Comparison of ENCODE assay signal across 9 cellular contexts in genomic region chr21:43343095-43343991, GRCh38.
A peak's percentile ranks its signal among the peaks of the same experiment; 100 is the strongest.
DNase-seq lines count a peak whose midpoint lies in the region; ATAC-seq and TF ChIP-seq lines count a peak whose summit lies in the region.
"Had no signal": no experiment of that assay in that cellular context is flagged by ENCODE, and none has a peak within 500 bp of the region (broad histone marks: within the 10 kb centered on the region; RNA-seq: fewer than 3 reads in every experiment).

No MANE protein-coding gene starts in this region.

- H3K9me3 ChIP-seq in KOPT-K1 (ENCODE audit: insufficient read depth, low read length, poor library complexity, severe bottlenecking), result no peaks in the 10 kb centered on the region
- H3K9me3 ChIP-seq in PC-3 (ENCODE audit: low read length), result no peaks in the 10 kb centered on the region
- H3K9me3 ChIP-seq in transverse colon, result no peaks in the 10 kb centered on the region
- no peaks in the 10 kb centered on the region for H3K9me3 ChIP-seq in SK-N-SH

- H3K27me3 ChIP-seq in PC-3 (ENCODE audit: low read length), result no peaks in the 10 kb centered on the region
- H3K27me3 ChIP-seq in transverse colon, result no peaks in the 10 kb centered on the region
- no peaks in the 10 kb centered on the region for H3K27me3 ChIP-seq in SK-N-SH (ENCODE audit: insufficient read depth)

- 66% methylated on average over 24 of the region's 26 CpGs; no CpG with 5 or more reads in 1 of the 2 donors for WGBS in transverse colon (ENCODE audit: low coverage in 1 of 2), 2 donors
- WGBS in SK-N-SH (ENCODE audit: low lambda C conversion rate), result 74% methylated on average over 11 of the region's 26 CpGs

- no peak for TF ChIP-seq RAD21 in SK-N-SH (IDR thresholded peaks at IDR 0.05; ENCODE audit: low read length)

- 0 out of 2 replicates have a peak, but pooled peaks have one; percentile 3 for ATAC-seq in PC-3
- ATAC-seq: activated CD8-positive, alpha-beta memory T cell treated with anti-CD3 and anti-CD28 coated beads, Interleukin-2, amount 10 ng/mL, durations not matched to agents 7 days and 5 days had no signal

- TF ChIP-seq CTCF in PC-3 (conservative IDR thresholded peaks at IDR 0.05; ENCODE audit: low read depth, low read length), result no peak
- peak in 1 of 5 experiments; percentile 9 for TF ChIP-seq CTCF in transverse colon (IDR thresholded peaks at IDR 0.05)
- no peak for TF ChIP-seq CTCF in SK-N-SH (IDR thresholded peaks at IDR 0.05)

- H3K9me2 ChIP-seq in PC-3 (replicated peaks; ENCODE audit: low read length), result no peaks in the 10 kb centered on the region
- H3K9me2 ChIP-seq in SK-N-SH, result no peaks in the 10 kb centered on the region

- H3K79me2 ChIP-seq in PC-3 (ENCODE audit: low read length) (no peaks in the 10 kb centered on the region), SK-N-SH (ENCODE audit: insufficient read depth) (no peaks in the 10 kb centered on the region)

- no peaks in the 10 kb centered on the region for H4K20me1 ChIP-seq in PC-3 (ENCODE audit: low read length)
- H4K20me1 ChIP-seq in SK-N-SH (ENCODE audit: insufficient read depth), result no peaks in the 10 kb centered on the region

- CTCF ChIA-PET in PC-3 (lab: Charles Lee), result no interaction called here
- CTCF ChIA-PET in SK-N-SH (lab: Yijun Ruan, JAX), result no interaction called here

- DNase-seq in PC-3 (peak; percentile 19), kidney glomerular epithelial cell (lab: John Stamatoyannopoulos, UW) (peak; percentile 73), transverse colon (peak; percentile 87), NCI-H1694 (lab: John Stamatoyannopoulos, UW) (no peak), SK-N-SH (no peak)
- no peak for DNase-seq in central memory CD4-positive, alpha-beta T cell
- DNase-seq: activated CD8-positive, alpha-beta memory T cell treated with anti-CD3 and anti-CD28 coated beads, Interleukin-2, amount 10 ng/mL, durations not matched to agents 7 days and 5 days; stimulated activated CD4-positive, alpha-beta T cell treated with anti-CD3 and anti-CD28 coated beads, Interleukin-4, amount 100 ng/mL, for 1 hour had no signal

- TF ChIP-seq POLR2A in transverse colon (IDR thresholded peaks at IDR 0.05), result peak; percentile 60

- no peaks in the 10 kb centered on the region for H3K36me3 ChIP-seq in KOPT-K1 (ENCODE audit: insufficient read depth, low read length)
- no peaks in the 10 kb centered on the region for H3K36me3 ChIP-seq in PC-3 (ENCODE audit: low read depth, low read length)
- no peaks in the 10 kb centered on the region for H3K36me3 ChIP-seq in transverse colon
- no peaks in the 10 kb centered on the region for H3K36me3 ChIP-seq in SK-N-SH (replicated peaks in 1 of 2; ENCODE audit: control insufficient read depth in 1 of 2, insufficient read depth in 2 of 2, low read length in 1 of 2)

- H3K4me3 ChIP-seq in PC-3 (ENCODE audit: low read length) (no peak overlapping the region), transverse colon (no peak overlapping the region), SK-N-SH (ENCODE audit: low read depth in 2 of 2, low read length in 1 of 2) (no peak overlapping the region)

- H3K9ac ChIP-seq in PC-3 (ENCODE audit: low read length) (no peak overlapping the region), SK-N-SH (no peak overlapping the region)

- no peaks in the 10 kb centered on the region for H3F3A ChIP-seq in PC-3 (ENCODE audit: low read length, unreplicated experiment)
- no peaks in the 10 kb centered on the region for H3F3A ChIP-seq in SK-N-SH (replicated peaks; ENCODE audit: insufficient read depth)

- peak overlapping the region; percentile 14 for H3K27ac ChIP-seq in KOPT-K1 (ENCODE audit: low read depth, low read length, poor library complexity, severe bottlenecking)
- no peak overlapping the region for H3K27ac ChIP-seq in PC-3 (ENCODE audit: low read length)
- peak overlapping the region; percentile 41 to 74 (median 60) for H3K27ac ChIP-seq in transverse colon
- H3K27ac ChIP-seq in SK-N-SH (ENCODE audit: low read depth in 2 of 2, low read length in 1 of 2), result no peak overlapping the region

- POLR2A ChIA-PET in PC-3 (lab: Charles Lee; ENCODE audit: unreplicated experiment), result no interaction called here
- POLR2A ChIA-PET in SK-N-SH (lab: Yijun Ruan, JAX), result no interaction called here

- H2AFZ ChIP-seq in PC-3 (ENCODE audit: low read length) (no peak overlapping the region), SK-N-SH (ENCODE audit: low read depth) (no peak overlapping the region)

- in situ Hi-C loops in transverse colon (cut with MboI; ENCODE audit: low pct_ligation_motif_present in 1 of 4, low pct_unique_long_range_greater_than_20kb in 1 of 4, low sequenced_read_pairs in 3 of 4), result no loop called here

- peak; percentile 73 for TF ChIP-seq EP300 in transverse colon (IDR thresholded peaks at IDR 0.05; ENCODE audit: low read depth)
- TF ChIP-seq EP300 in SK-N-SH (IDR thresholded peaks at IDR 0.05; ENCODE audit: borderline replicate concordance in 1 of 2, low read depth in 1 of 2, low read length in 1 of 2), result no peak

- intact Hi-C loops in PC-3 (cut with micrococcal nuclease) (no loop called here), transverse colon (cut with DNase I; ENCODE audit: low total_unique reads) (no loop called here)

- peaks cover 46% of the 10 kb centered on the region for H3K4me1 ChIP-seq in PC-3 (ENCODE audit: insufficient read depth, low read length)
- peaks cover 12 to 23% (median 20%) of the 10 kb centered on the region in 4 donors for H3K4me1 ChIP-seq in transverse colon
- H3K4me1 ChIP-seq in SK-N-SH (ENCODE audit: control insufficient read depth in 1 of 2, insufficient read depth in 2 of 2, low read depth in 1 of 2, low read length in 1 of 2), result no peaks in the 10 kb centered on the region; a peak in 1 of 4 replicates

- H3K4me2 ChIP-seq in PC-3 (ENCODE audit: low read length) (0 out of 2 replicates have a peak overlapping the region, but pooled peaks have one; percentile 63), SK-N-SH (no peak overlapping the region)

- BruUV-seq in PC-3 (replicated peaks; lab: Mats Ljungman, UMichigan), result no TSS peak

TF ChIP-seq in SK-N-SH, 30 proteins besides CTCF, POLR2A, EP300 and RAD21:
- TF ChIP-seq GATA2 (CRISPR knock-in tag; IDR thresholded peaks at IDR 0.05) (no peak), NFIC (IDR thresholded peaks at IDR 0.05; ENCODE audit: borderline replicate concordance) (no peak), SIN3A (IDR thresholded peaks at IDR 0.05; ENCODE audit: borderline replicate concordance, low read depth, low read length) (no peak), MEF2A (IDR thresholded peaks at IDR 0.05; ENCODE audit: borderline replicate concordance, low read depth) (no peak), GABPA (IDR thresholded peaks at IDR 0.05; ENCODE audit: low read depth) (no peak), CHD2 (IDR thresholded peaks at IDR 0.05; ENCODE audit: low read length, partially characterized antibody) (no peak), SMC3 (IDR thresholded peaks at IDR 0.05; ENCODE audit: low read depth, low read length) (no peak), TCF12 (IDR thresholded peaks at IDR 0.05) (no peak), RCOR1 (IDR thresholded peaks at IDR 0.05; ENCODE audit: low read length) (no peak), POLR2AphosphoS5 (IDR thresholded peaks at IDR 0.05; ENCODE audit: low read depth, low read length) (no peak), IRF3 (IDR thresholded peaks at IDR 0.05; ENCODE audit: low read depth, low read length) (no peak)

Comparison
In these comparisons a context has a peak if more than half of its experiments do, and no peak if none do; other contexts are left out.
1. H3K27ac ChIP-seq: peak in KOPT-K1 (single experiment) and transverse colon (4 of 4); none in PC-3 (single experiment) and SK-N-SH (0 of 2).
2. DNase-seq: peak in PC-3 (single experiment), kidney glomerular epithelial cell (single experiment) and transverse colon (single experiment); none in central memory CD4-positive, alpha-beta T cell (single experiment), NCI-H1694 (single experiment) and SK-N-SH (single experiment).